ENCODE assay signal across 2 cellular contexts in genomic region chr6:62400521-62401259, GRCh38.
TF ChIP-seq lines count a peak whose summit lies in the region.

No MANE protein-coding gene starts in this region.

TF ChIP-seq in GM23338, 12 proteins besides CTCF, POLR2A, EP300 and RAD21:
- TF ChIP-seq ETS1 (IDR thresholded peaks at IDR 0.05) (no peak), CREB1 (CRISPR knock-in tag; IDR thresholded peaks at IDR 0.05; ENCODE audit: low read depth) (no peak), NANOG (IDR thresholded peaks at IDR 0.05; ENCODE audit: borderline replicate concordance) (no peak), JUNB (IDR thresholded peaks at IDR 0.05; ENCODE audit: unreplicated experiment) (no peak), ZNF331 (CRISPR knock-in tag; IDR thresholded peaks at IDR 0.05; ENCODE audit: low read depth) (no peak), EZH2phosphoT487 (IDR thresholded peaks at IDR 0.05; ENCODE audit: unreplicated experiment) (no peak), EZH2 (IDR thresholded peaks at IDR 0.05; ENCODE audit: low read depth, unreplicated experiment) (no peak), POLR2AphosphoS5 (IDR thresholded peaks at IDR 0.05; ENCODE audit: low read depth) (no peak), STAT1 (IDR thresholded peaks at IDR 0.05; ENCODE audit: unreplicated experiment) (no peak), ZNF114 (CRISPR knock-in tag; IDR thresholded peaks at IDR 0.05) (no peak)
- TF ChIP-seq, protein P1, sequence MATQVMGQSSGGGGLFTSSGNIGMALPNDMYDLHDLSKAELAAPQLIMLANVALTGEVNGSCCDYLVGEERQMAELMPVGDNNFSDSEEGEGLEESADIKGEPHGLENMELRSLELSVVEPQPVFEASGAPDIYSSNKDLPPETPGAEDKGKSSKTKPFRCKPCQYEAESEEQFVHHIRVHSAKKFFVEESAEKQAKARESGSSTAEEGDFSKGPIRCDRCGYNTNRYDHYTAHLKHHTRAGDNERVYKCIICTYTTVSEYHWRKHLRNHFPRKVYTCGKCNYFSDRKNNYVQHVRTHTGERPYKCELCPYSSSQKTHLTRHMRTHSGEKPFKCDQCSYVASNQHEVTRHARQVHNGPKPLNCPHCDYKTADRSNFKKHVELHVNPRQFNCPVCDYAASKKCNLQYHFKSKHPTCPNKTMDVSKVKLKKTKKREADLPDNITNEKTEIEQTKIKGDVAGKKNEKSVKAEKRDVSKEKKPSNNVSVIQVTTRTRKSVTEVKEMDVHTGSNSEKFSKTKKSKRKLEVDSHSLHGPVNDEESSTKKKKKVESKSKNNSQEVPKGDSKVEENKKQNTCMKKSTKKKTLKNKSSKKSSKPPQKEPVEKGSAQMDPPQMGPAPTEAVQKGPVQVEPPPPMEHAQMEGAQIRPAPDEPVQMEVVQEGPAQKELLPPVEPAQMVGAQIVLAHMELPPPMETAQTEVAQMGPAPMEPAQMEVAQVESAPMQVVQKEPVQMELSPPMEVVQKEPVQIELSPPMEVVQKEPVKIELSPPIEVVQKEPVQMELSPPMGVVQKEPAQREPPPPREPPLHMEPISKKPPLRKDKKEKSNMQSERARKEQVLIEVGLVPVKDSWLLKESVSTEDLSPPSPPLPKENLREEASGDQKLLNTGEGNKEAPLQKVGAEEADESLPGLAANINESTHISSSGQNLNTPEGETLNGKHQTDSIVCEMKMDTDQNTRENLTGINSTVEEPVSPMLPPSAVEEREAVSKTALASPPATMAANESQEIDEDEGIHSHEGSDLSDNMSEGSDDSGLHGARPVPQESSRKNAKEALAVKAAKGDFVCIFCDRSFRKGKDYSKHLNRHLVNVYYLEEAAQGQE (IDR thresholded peaks at IDR 0.05; ENCODE audit: unreplicated experiment): no peak
- TF ChIP-seq, protein P2, sequence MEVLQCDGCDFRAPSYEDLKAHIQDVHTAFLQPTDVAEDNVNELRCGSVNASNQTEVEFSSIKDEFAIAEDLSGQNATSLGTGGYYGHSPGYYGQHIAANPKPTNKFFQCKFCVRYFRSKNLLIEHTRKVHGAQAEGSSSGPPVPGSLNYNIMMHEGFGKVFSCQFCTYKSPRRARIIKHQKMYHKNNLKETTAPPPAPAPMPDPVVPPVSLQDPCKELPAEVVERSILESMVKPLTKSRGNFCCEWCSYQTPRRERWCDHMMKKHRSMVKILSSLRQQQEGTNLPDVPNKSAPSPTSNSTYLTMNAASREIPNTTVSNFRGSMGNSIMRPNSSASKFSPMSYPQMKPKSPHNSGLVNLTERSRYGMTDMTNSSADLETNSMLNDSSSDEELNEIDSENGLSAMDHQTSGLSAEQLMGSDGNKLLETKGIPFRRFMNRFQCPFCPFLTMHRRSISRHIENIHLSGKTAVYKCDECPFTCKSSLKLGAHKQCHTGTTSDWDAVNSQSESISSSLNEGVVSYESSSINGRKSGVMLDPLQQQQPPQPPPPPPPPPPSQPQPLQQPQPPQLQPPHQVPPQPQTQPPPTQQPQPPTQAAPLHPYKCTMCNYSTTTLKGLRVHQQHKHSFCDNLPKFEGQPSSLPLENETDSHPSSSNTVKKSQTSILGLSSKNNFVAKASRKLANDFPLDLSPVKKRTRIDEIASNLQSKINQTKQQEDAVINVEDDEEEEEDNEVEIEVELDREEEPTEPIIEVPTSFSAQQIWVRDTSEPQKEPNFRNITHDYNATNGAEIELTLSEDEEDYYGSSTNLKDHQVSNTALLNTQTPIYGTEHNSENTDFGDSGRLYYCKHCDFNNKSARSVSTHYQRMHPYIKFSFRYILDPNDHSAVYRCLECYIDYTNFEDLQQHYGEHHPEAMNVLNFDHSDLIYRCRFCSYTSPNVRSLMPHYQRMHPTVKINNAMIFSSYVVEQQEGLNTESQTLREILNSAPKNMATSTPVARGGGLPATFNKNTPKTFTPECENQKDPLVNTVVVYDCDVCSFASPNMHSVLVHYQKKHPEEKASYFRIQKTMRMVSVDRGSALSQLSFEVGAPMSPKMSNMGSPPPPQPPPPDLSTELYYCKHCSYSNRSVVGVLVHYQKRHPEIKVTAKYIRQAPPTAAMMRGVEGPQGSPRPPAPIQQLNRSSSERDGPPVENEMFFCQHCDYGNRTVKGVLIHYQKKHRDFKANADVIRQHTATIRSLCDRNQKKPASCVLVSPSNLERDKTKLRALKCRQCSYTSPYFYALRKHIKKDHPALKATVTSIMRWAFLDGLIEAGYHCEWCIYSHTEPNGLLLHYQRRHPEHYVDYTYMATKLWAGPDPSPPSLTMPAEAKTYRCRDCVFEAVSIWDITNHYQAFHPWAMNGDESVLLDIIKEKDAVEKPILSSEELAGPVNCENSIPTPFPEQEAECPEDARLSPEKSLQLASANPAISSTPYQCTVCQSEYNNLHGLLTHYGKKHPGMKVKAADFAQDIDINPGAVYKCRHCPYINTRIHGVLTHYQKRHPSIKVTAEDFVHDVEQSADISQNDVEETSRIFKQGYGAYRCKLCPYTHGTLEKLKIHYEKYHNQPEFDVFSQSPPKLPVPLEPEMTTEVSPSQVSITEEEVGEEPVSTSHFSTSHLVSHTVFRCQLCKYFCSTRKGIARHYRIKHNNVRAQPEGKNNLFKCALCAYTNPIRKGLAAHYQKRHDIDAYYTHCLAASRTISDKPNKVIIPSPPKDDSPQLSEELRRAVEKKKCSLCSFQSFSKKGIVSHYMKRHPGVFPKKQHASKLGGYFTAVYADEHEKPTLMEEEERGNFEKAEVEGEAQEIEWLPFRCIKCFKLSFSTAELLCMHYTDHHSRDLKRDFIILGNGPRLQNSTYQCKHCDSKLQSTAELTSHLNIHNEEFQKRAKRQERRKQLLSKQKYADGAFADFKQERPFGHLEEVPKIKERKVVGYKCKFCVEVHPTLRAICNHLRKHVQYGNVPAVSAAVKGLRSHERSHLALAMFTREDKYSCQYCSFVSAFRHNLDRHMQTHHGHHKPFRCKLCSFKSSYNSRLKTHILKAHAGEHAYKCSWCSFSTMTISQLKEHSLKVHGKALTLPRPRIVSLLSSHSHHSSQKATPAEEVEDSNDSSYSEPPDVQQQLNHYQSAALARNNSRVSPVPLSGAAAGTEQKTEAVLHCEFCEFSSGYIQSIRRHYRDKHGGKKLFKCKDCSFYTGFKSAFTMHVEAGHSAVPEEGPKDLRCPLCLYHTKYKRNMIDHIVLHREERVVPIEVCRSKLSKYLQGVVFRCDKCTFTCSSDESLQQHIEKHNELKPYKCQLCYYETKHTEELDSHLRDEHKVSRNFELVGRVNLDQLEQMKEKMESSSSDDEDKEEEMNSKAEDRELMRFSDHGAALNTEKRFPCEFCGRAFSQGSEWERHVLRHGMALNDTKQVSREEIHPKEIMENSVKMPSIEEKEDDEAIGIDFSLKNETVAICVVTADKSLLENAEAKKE (CRISPR knock-in tag; IDR thresholded peaks at IDR 0.05): no peak

TF ChIP-seq in H1, 55 proteins besides CTCF, POLR2A, EP300 and RAD21:
- TF ChIP-seq CBX5 (IDR thresholded peaks at IDR 0.05; ENCODE audit: low read depth, low read length) (no peak), RXRA (IDR thresholded peaks at IDR 0.05; ENCODE audit: insufficient read depth, low read depth, low read length) (no peak), RBBP5 (IDR thresholded peaks at IDR 0.05; ENCODE audit: borderline replicate concordance, low read depth, low read length) (no peak), CTBP2 (IDR thresholded peaks at IDR 0.05; ENCODE audit: borderline replicate concordance, insufficient read depth, insufficient read length, low read length) (no peak), KDM5A (IDR thresholded peaks at IDR 0.05; ENCODE audit: low read length) (no peak), RNF2 (IDR thresholded peaks at IDR 0.05; ENCODE audit: borderline replicate concordance, low read depth, low read length, missing control alignments, poor library complexity, severe bottlenecking) (no peak)
